15 cellular contexts compared by ENCODE assay signal in the genomic region with DNA sequence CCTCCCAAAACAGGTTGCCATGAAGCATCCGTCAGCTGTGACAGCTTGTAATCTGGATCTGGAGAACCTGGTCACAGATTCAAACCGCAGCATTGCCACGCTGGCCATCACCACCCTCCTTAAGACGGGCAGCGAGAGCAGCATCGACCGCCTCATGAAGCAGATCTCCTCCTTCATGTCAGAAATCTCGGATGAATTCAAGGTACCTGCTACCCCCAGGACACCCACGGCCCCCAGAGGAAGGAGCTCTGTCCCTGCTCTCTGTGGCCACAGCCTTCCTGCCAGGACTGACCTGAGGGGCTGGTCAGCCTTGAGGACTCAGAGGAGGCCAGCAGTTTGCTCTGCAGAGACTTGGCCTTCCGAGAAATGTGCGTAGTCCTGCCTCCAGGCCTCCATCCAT. TPM values are rescaled to one million over a fixed set of nuclear protein-coding genes. Genes with fewer than 3 reads are reported as not detected.
DNase-seq lines count a peak whose midpoint lies in the region; ATAC-seq and TF ChIP-seq lines count a peak whose summit lies in the region.
"Had no signal": no experiment of that assay in that cellular context is flagged by ENCODE, and none has a peak within 500 bp of the region (broad histone marks: within the 10 kb centered on the region; RNA-seq: fewer than 3 reads in every experiment).

No MANE protein-coding gene starts in this region.

- peaks cover 98% of the 10 kb centered on the region for H3K36me3 Mint-ChIP-seq in activated T-cell treated with anti-CD3 and anti-CD28 coated beads, Interleukin-2, amount 50 U/mL, for 24 hours (ENCODE audit: low read depth)
- H3K36me3 Mint-ChIP-seq in chondrocyte (ENCODE audit: low read depth): peaks cover 59% of the 10 kb centered on the region

- H3K9me3 ChIP-seq in BLaER1 (no peaks in the 10 kb centered on the region), upper lobe of right lung (no peaks in the 10 kb centered on the region), mesenchymal stem cell (ENCODE audit: control insufficient read depth, low read length) (no peaks in the 10 kb centered on the region)
- H3K9me3 ChIP-seq: BLaER1 treated with 17β-estradiol and CSF1 and Interleukin-3, amounts not matched to agents 10 nM and 100 nM had no signal

- no peak overlapping the region for H2BK12ac ChIP-seq in mesenchymal stem cell (ENCODE audit: low read length in 2 of 2)

- H3K27ac Mint-ChIP-seq in activated T-cell treated with anti-CD3 and anti-CD28 coated beads, Interleukin-2, amount 50 U/mL, for 24 hours: peak overlapping the region; percentile 4
- H3K27ac Mint-ChIP-seq in chondrocyte (ENCODE audit: unreplicated experiment): no peak overlapping the region
- H3K27ac Mint-ChIP-seq: CD8-positive, alpha-beta T cell; GM23338 had no signal

- ATAC-seq in upper lobe of right lung: no peak
- ATAC-seq: CD8-positive, alpha-beta T cell; GM23338 had no signal

- DNase-seq in activated T-cell treated with anti-CD3 and anti-CD28 coated beads, Interleukin-2, amount 50 U/mL, for 24 hours: no peak
- DNase-seq in activated T-cell treated with anti-CD3 and anti-CD28 coated beads for 4 hours: no peak
- DNase-seq in chondrocyte (ENCODE audit: low spot score): peak; percentile 68
- DNase-seq in upper lobe of right lung: peak; percentile 37
- DNase-seq in mesenchymal stem cell: no peak
- no peak for DNase-seq in UCSD-AML1 (lab: John Stamatoyannopoulos, UW; ENCODE audit: unreplicated experiment)
- DNase-seq: Calu3; CD8-positive, alpha-beta T cell; DMS79 treated with DMSO at 0.1 percent for 48 hours; GF-D8; HCEC 1CT had no signal

- H2BK120ac ChIP-seq in mesenchymal stem cell (ENCODE audit: low read depth, low read length): no peak overlapping the region

- TF ChIP-seq CTCF in chondrocyte (IDR thresholded peaks at IDR 0.05): no peak
- no peak for TF ChIP-seq CTCF in upper lobe of right lung (IDR thresholded peaks at IDR 0.05)

- 0 out of 2 replicates have a peak overlapping the region, but pooled peaks have one; percentile 20 for H3K9ac ChIP-seq in BLaER1
- no peak overlapping the region for H3K9ac ChIP-seq in mesenchymal stem cell (ENCODE audit: low read length)
- H3K9ac ChIP-seq: BLaER1 treated with 17β-estradiol and CSF1 and Interleukin-3, amounts not matched to agents 10 nM and 100 nM had no signal

- peaks cover 7% of the 10 kb centered on the region; the same call in 1 of the 2 replicates for H3K4me1 ChIP-seq in BLaER1
- H3K4me1 ChIP-seq in upper lobe of right lung: no peaks in the 10 kb centered on the region
- H3K4me1 ChIP-seq in mesenchymal stem cell (ENCODE audit: control insufficient read depth, insufficient read depth, low read depth, low read length): peaks cover 3% of the 10 kb centered on the region
- H3K4me1 ChIP-seq: BLaER1 treated with 17β-estradiol and CSF1 and Interleukin-3, amounts not matched to agents 10 nM and 100 nM had no signal

- H3K4me3 Mint-ChIP-seq in activated T-cell treated with anti-CD3 and anti-CD28 coated beads, Interleukin-2, amount 50 U/mL, for 24 hours: no peak overlapping the region
- no peak overlapping the region for H3K4me3 Mint-ChIP-seq in chondrocyte (ENCODE audit: unreplicated experiment)
- H3K4me3 Mint-ChIP-seq: CD8-positive, alpha-beta T cell; GM23338 had no signal

- no peak overlapping the region for H2BK5ac ChIP-seq in mesenchymal stem cell (ENCODE audit: low read depth, low read length, poor library complexity, severe bottlenecking)

- no peak overlapping the region for H4K91ac ChIP-seq in mesenchymal stem cell (ENCODE audit: low read length)

- H3K36me3 ChIP-seq in BLaER1: peaks cover 100% of the 10 kb centered on the region
- peaks cover 100% of the 10 kb centered on the region for H3K36me3 ChIP-seq in upper lobe of right lung
- peaks cover 91 to 95% of the 10 kb centered on the region in 2 experiments for H3K36me3 ChIP-seq in mesenchymal stem cell (ENCODE audit: control insufficient read depth in 1 of 2, insufficient read depth in 2 of 2, low read depth in 1 of 2, low read length in 2 of 2)

- H3K27me3 ChIP-seq in BLaER1 (no peaks in the 10 kb centered on the region), upper lobe of right lung (no peaks in the 10 kb centered on the region), mesenchymal stem cell (ENCODE audit: control insufficient read depth in 1 of 2, insufficient read depth in 1 of 2, low read length in 2 of 2) (no peaks in the 10 kb centered on the region)
- H3K27me3 ChIP-seq: BLaER1 treated with 17β-estradiol and CSF1 and Interleukin-3, amounts not matched to agents 10 nM and 100 nM had no signal

- WGBS in mesenchymal stem cell: 98% methylated on average over 11 of the region's 11 CpGs

- H3K27me3 Mint-ChIP-seq in activated T-cell treated with anti-CD3 and anti-CD28 coated beads, Interleukin-2, amount 50 U/mL, for 24 hours: no peaks in the 10 kb centered on the region
- no peaks in the 10 kb centered on the region for H3K27me3 Mint-ChIP-seq in chondrocyte (ENCODE audit: low read depth)

- intact Hi-C loops in upper lobe of right lung (cut with DNase I): no loop called here

- H3K4me3 ChIP-seq in BLaER1 (no peak overlapping the region), upper lobe of right lung (no peak overlapping the region), mesenchymal stem cell (ENCODE audit: insufficient read depth in 1 of 2, low read depth in 1 of 2, low read length in 2 of 2) (no peak overlapping the region)
- H3K4me3 ChIP-seq: BLaER1 treated with 17β-estradiol and CSF1 and Interleukin-3, amounts not matched to agents 10 nM and 100 nM; GM23338 had no signal

- H2BK15ac ChIP-seq in mesenchymal stem cell (ENCODE audit: low read depth, poor library complexity, severe bottlenecking): no peak overlapping the region

- peaks cover 47% of the 10 kb centered on the region for H3K79me1 ChIP-seq in mesenchymal stem cell (replicated peaks; ENCODE audit: low read length, poor library complexity, severe bottlenecking)

- no peak overlapping the region for H3K14ac ChIP-seq in mesenchymal stem cell (ENCODE audit: low read length in 2 of 2)

- no peak overlapping the region for H2AFZ ChIP-seq in mesenchymal stem cell (ENCODE audit: low read depth, low read length)
- H2AFZ ChIP-seq: GM23338 had no signal

- H3K4me2 ChIP-seq in BLaER1 (no peak overlapping the region), mesenchymal stem cell (ENCODE audit: low read length, poor library complexity, severe bottlenecking) (no peak overlapping the region)
- H3K4me2 ChIP-seq: BLaER1 treated with 17β-estradiol and CSF1 and Interleukin-3, amounts not matched to agents 10 nM and 100 nM; GM23338 had no signal

- no peak overlapping the region for H3K27ac ChIP-seq in BLaER1
- no peak overlapping the region for H3K27ac ChIP-seq in upper lobe of right lung
- H3K27ac ChIP-seq in mesenchymal stem cell (ENCODE audit: low read length, poor library complexity, severe bottlenecking): no peak overlapping the region
- H3K27ac ChIP-seq: 22Rv1; BLaER1 treated with 17β-estradiol and CSF1 and Interleukin-3, amounts not matched to agents 10 nM and 100 nM had no signal

- no peak overlapping the region for H2AK5ac ChIP-seq in mesenchymal stem cell (ENCODE audit: low read length, severe bottlenecking)

- no peak overlapping the region for H3K23ac ChIP-seq in mesenchymal stem cell (ENCODE audit: low read length in 2 of 2)

- H3K9me3 Mint-ChIP-seq in activated T-cell treated with anti-CD3 and anti-CD28 coated beads, Interleukin-2, amount 50 U/mL, for 24 hours: no peaks in the 10 kb centered on the region
- no peaks in the 10 kb centered on the region for H3K9me3 Mint-ChIP-seq in chondrocyte (ENCODE audit: low read depth)
- H3K9me3 Mint-ChIP-seq: CD8-positive, alpha-beta T cell; GM23338 had no signal

- no peak overlapping the region for H3K18ac ChIP-seq in mesenchymal stem cell (ENCODE audit: low read depth in 1 of 2, low read length in 2 of 2)

- H3K4me1 Mint-ChIP-seq in activated T-cell treated with anti-CD3 and anti-CD28 coated beads, Interleukin-2, amount 50 U/mL, for 24 hours (ENCODE audit: low read depth): peaks cover 1% of the 10 kb centered on the region
- no peaks in the 10 kb centered on the region for H3K4me1 Mint-ChIP-seq in chondrocyte (ENCODE audit: low read depth)
- H3K4me1 Mint-ChIP-seq: GM23338 had no signal

- H4K20me1 ChIP-seq in BLaER1: peaks cover 20% of the 10 kb centered on the region; the same call in 1 of the 2 replicates

- H3K4ac ChIP-seq in mesenchymal stem cell (ENCODE audit: low read depth in 1 of 2, low read length in 2 of 2): no peak overlapping the region

- H4K8ac ChIP-seq in mesenchymal stem cell (ENCODE audit: low read length): no peak overlapping the region

RNA-seq across cellular contexts. Expression of a gene that starts 11.2 kb away (rescaled TPM):
- total RNA-seq in chondrocyte (269 to 342 TPM (median 276 TPM) in 3 replicates), upper lobe of right lung (149 TPM)
- polyA plus RNA-seq in mesenchymal stem cell (2013, experiment 1 of 2): 116 TPM
- polyA plus RNA-seq in mesenchymal stem cell (2013, experiment 2 of 2): 110 TPM

RNA-seq across cellular contexts. Expression of a gene that starts 18.1 kb away (rescaled TPM):
- total RNA-seq in chondrocyte (21.6 to 25.9 TPM (median 22.7 TPM) in 3 replicates), upper lobe of right lung (34.8 TPM)
- polyA plus RNA-seq in mesenchymal stem cell (2013, experiment 1 of 2): 13.3 TPM
- 13.8 TPM for polyA plus RNA-seq in mesenchymal stem cell (2013, experiment 2 of 2)

Comparison
In these comparisons a context has a peak if more than half of its experiments do, and no peak if none do; other contexts are left out.
1. DNase-seq: peak in chondrocyte (single experiment) and upper lobe of right lung (single experiment); none in activated T-cell treated with anti-CD3 and anti-CD28 coated beads, Interleukin-2, amount 50 U/mL, for 24 hours (single experiment), activated T-cell treated with anti-CD3 and anti-CD28 coated beads for 4 hours (single experiment), mesenchymal stem cell (single experiment) and UCSD-AML1 (single experiment).